33 cellular contexts compared by ENCODE assay signal in the genomic region with DNA sequence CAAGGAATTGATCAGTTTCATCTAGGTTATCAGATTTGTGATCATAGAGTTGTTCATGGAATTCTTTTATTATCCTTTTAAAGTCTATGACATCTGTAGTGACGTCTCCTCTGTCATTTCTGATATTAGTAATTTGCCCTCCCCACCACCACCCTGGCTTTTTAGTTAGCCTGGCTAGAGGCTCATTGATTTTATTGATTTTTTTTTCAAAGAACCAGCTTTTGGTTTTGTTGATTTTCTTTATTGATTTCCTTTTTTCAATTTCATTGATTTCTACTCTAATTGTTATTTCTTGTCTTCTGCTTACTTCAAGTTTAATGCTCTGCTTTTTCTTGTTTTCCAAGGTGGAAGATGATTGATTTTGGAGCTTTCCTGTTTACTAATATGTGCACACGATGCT. TPM values are rescaled to one million over a fixed set of nuclear protein-coding genes. Genes with fewer than 3 reads are reported as not detected.
DNase-seq lines count a peak whose midpoint lies in the region; ATAC-seq, FAIRE-seq and TF ChIP-seq lines count a peak whose summit lies in the region.
"Had no signal": no experiment of that assay in that cellular context is flagged by ENCODE, and none has a peak within 500 bp of the region (broad histone marks: within the 10 kb centered on the region; RNA-seq: fewer than 3 reads in every experiment).

No MANE protein-coding gene starts in this region.

- CTCF ChIA-PET in HepG2 (lab: Yijun Ruan, JAX; ENCODE audit: low intra/inter-chr PET ratio, low total read pairs): no interaction called here
- CTCF ChIA-PET in CD8-positive, alpha-beta T cell (lab: Charles Lee): no interaction called here

- TF ChIP-seq CTCF in HepG2 (CRISPR knock-in tag; IDR thresholded peaks at IDR 0.05) (no peak), right lobe of liver (IDR thresholded peaks at IDR 0.05) (no peak)
- TF ChIP-seq CTCF in CD8-positive, alpha-beta T cell (IDR thresholded peaks at IDR 0.05): no peak

- H3K9me3 ChIP-seq in HepG2 (ENCODE audit: low read length): peaks cover 22% of the 10 kb centered on the region
- H3K9me3 ChIP-seq in right lobe of liver: peaks cover 0 to 3% (median 0%) of the 10 kb centered on the region in 4 donors
- peaks cover 3% of the 10 kb centered on the region for H3K9me3 ChIP-seq in CD8-positive, alpha-beta T cell (ENCODE audit: low read length)

- no peak overlapping the region for H3K4me2 ChIP-seq in HepG2 (ENCODE audit: low read depth, low read length)
- H3K4me2 ChIP-seq: A549; BLaER1; BLaER1 treated with 17β-estradiol and CSF1 and Interleukin-3, amounts not matched to agents 10 nM and 100 nM had no signal

- WGBS in HepG2 (ENCODE audit: low lambda C conversion rate): 45% methylated on average over 2 of the region's 2 CpGs
- 38% methylated on average over 2 of the region's 2 CpGs for WGBS in right lobe of liver (ENCODE audit: insufficient coverage, low coverage, low lambda C conversion rate, missing lambda C conversion rate)

- H3K4me1 ChIP-seq in HepG2 (ENCODE audit: insufficient read depth, low read length) (peaks cover 7% of the 10 kb centered on the region), right lobe of liver (peaks cover 0 to 1% (median 0%) of the 10 kb centered on the region in 4 donors)
- no peaks in the 10 kb centered on the region for H3K4me1 ChIP-seq in CD8-positive, alpha-beta T cell (ENCODE audit: insufficient read depth, low read length)
- H3K4me1 ChIP-seq: A549; BE2C; BLaER1; BLaER1 treated with 17β-estradiol and CSF1 and Interleukin-3, amounts not matched to agents 10 nM and 100 nM; Caco-2 had no signal

- peaks cover 60% of the 10 kb centered on the region for H3K36me3 Mint-ChIP-seq in CD8-positive, alpha-beta T cell
- H3K36me3 Mint-ChIP-seq in activated T-helper 17 cell treated with anti-CD3 and anti-CD28 coated beads, Interleukin-2, amount 50 U/mL, for 72 hours (ENCODE audit: low read depth): peaks cover 80% of the 10 kb centered on the region

- no peak for TF ChIP-seq RAD21 in HepG2 (CRISPR knock-in tag; IDR thresholded peaks at IDR 0.05)

- no peak overlapping the region for H3K27ac ChIP-seq in HepG2 (ENCODE audit: extremely low read length, insufficient read depth, low read length)
- H3K27ac ChIP-seq in right lobe of liver: no peak overlapping the region
- no peak overlapping the region for H3K27ac ChIP-seq in CD8-positive, alpha-beta T cell (ENCODE audit: low read depth, low read length)
- H3K27ac ChIP-seq: 22Rv1; A549; BLaER1; BLaER1 treated with 17β-estradiol and CSF1 and Interleukin-3, amounts not matched to agents 10 nM and 100 nM; C4-2B had no signal

- H3K36me3 ChIP-seq in HepG2 (replicated peaks in 1 of 2; ENCODE audit: control insufficient read depth in 1 of 2, insufficient read depth in 2 of 2, low read length in 2 of 2): no peaks in the 10 kb centered on the region; a peak in 1 of 5 replicates
- H3K36me3 ChIP-seq in right lobe of liver: no peaks in the 10 kb centered on the region
- no peaks in the 10 kb centered on the region for H3K36me3 ChIP-seq in CD8-positive, alpha-beta T cell (ENCODE audit: insufficient read depth, low read length)
- H3K36me3 ChIP-seq: BE2C had no signal

- peaks cover 33% of the 10 kb centered on the region for H3K4me1 Mint-ChIP-seq in CD8-positive, alpha-beta T cell (ENCODE audit: low read depth)
- peaks cover 8% of the 10 kb centered on the region for H3K4me1 Mint-ChIP-seq in activated T-helper 17 cell treated with anti-CD3 and anti-CD28 coated beads, Interleukin-2, amount 50 U/mL, for 72 hours
- H3K4me1 Mint-ChIP-seq: B cell, CD14-positive monocyte had no signal

- in situ Hi-C loops in HepG2 (cut with HindIII; ENCODE audit: extremely low pct_ligation_motif_present, low pct_unique_long_range_greater_than_20kb): no loop called here

- intact Hi-C loops in HepG2 (cut with micrococcal nuclease; ENCODE audit: unreplicated experiment) (no loop called here), right lobe of liver (cut with DNase I) (no loop called here)
- intact Hi-C loops in CD8-positive, alpha-beta T cell (cut with DNase I, micrococcal nuclease): no loop called here

- no peaks in the 10 kb centered on the region for H3K27me3 Mint-ChIP-seq in CD8-positive, alpha-beta T cell (ENCODE audit: low read depth)
- no peaks in the 10 kb centered on the region for H3K27me3 Mint-ChIP-seq in activated T-helper 17 cell treated with anti-CD3 and anti-CD28 coated beads, Interleukin-2, amount 50 U/mL, for 72 hours
- H3K27me3 Mint-ChIP-seq: B cell; CD4-positive, alpha-beta memory T cell; CD4-positive, alpha-beta T cell; CD4-positive, CD25-positive, alpha-beta regulatory T cell; CD8-positive, alpha-beta memory T cell had no signal

- no peak overlapping the region for H3K4me3 ChIP-seq in HepG2 (replicated peaks in 1 of 3; ENCODE audit: insufficient read depth in 1 of 3, low read depth in 2 of 3, low read length in 3 of 3)
- H3K4me3 ChIP-seq in right lobe of liver: no peak overlapping the region
- H3K4me3 ChIP-seq in CD8-positive, alpha-beta T cell (ENCODE audit: low read depth, low read length): no peak overlapping the region
- H3K4me3 ChIP-seq: A549; BLaER1; BLaER1 treated with 17β-estradiol and CSF1 and Interleukin-3, amounts not matched to agents 10 nM and 100 nM had no signal

- POLR2A ChIA-PET in HepG2 (lab: Yijun Ruan, JAX): no interaction called here
- POLR2A ChIA-PET in CD8-positive, alpha-beta T cell (lab: Charles Lee): interaction anchor here (1.1 kb wide), 1 partner anchor 11 kb away, joined by 3 read pairs; no protein-coding TSS in a partner anchor

- no peaks in the 10 kb centered on the region for H3K79me2 ChIP-seq in HepG2 (ENCODE audit: insufficient read depth, low read length)

- FAIRE-seq in HepG2 (lab: Jason Lieb, UNC): no peak
- FAIRE-seq: A204.1, A549 had no signal

- TF ChIP-seq EP300 in HepG2 (IDR thresholded peaks at IDR 0.05; ENCODE audit: low read depth in 2 of 2, low read length in 2 of 2) (no peak), HepG2 (CRISPR knock-in tag; IDR thresholded peaks at IDR 0.05; ENCODE audit: borderline replicate concordance) (no peak)

- DNase-seq in HepG2 (ENCODE audit: low spot score) (no peak), right lobe of liver (no peak)
- DNase-seq in CD8-positive, alpha-beta T cell: no peak
- no peak for DNase-seq in effector CD4-positive, alpha-beta T cell
- DNase-seq: 8988T; ACHN; AML-193; BE2C; C1 segment of cervical spinal cord; Caco-2; Calu3; CD4-positive, alpha-beta memory T cell; CD4-positive, alpha-beta T cell; CD4-positive, CD25-positive, alpha-beta regulatory T cell; CD8-positive, alpha-beta memory T cell; COR-L47; DMS 273 treated with DMSO at 0.1 percent for 48 hours; DMS153; DMS53; DMS79; DMS79 treated with DMSO at 0.1 percent for 48 hours; DND-41; EL had no signal

- H4K20me1 ChIP-seq in HepG2 (ENCODE audit: insufficient read depth, low read length): no peaks in the 10 kb centered on the region

- TF ChIP-seq POLR2A in HepG2 (IDR thresholded peaks at IDR 0.05; ENCODE audit: insufficient read depth in 1 of 2, low read depth in 2 of 2, low read length in 2 of 2) (no peak), right lobe of liver (IDR thresholded peaks at IDR 0.05) (no peak)

- H3K27ac Mint-ChIP-seq in CD8-positive, alpha-beta T cell: peak overlapping the region; percentile 29
- H3K27ac Mint-ChIP-seq in activated T-helper 17 cell treated with anti-CD3 and anti-CD28 coated beads, Interleukin-2, amount 50 U/mL, for 72 hours: peak overlapping the region; percentile 41
- H3K27ac Mint-ChIP-seq: B cell; CD4-positive, alpha-beta T cell; CD4-positive, CD25-positive, alpha-beta regulatory T cell; CD8-positive, alpha-beta memory T cell had no signal

- H3K9ac ChIP-seq in HepG2 (ENCODE audit: insufficient read depth, low read depth, low read length): no peak overlapping the region
- H3K9ac ChIP-seq: BLaER1; BLaER1 treated with 17β-estradiol and CSF1 and Interleukin-3, amounts not matched to agents 10 nM and 100 nM had no signal

- BruUV-seq in HepG2 (replicated peaks; lab: Mats Ljungman, UMichigan): no TSS peak

- ATAC-seq in HepG2 (no peak), right lobe of liver (no peak), GM21737 (IDR thresholded peaks at IDR 0.05; ENCODE audit: unreplicated experiment) (no peak)
- no peak for ATAC-seq in CD8-positive, alpha-beta T cell
- no peak for ATAC-seq in activated T-helper 17 cell treated with anti-CD3 and anti-CD28 coated beads, Interleukin-2, amount 50 U/mL, for 72 hours (replicated peaks)
- ATAC-seq: A549 had no signal

- H3K27me3 ChIP-seq in HepG2 (ENCODE audit: control insufficient read depth in 1 of 2, insufficient read depth in 2 of 2, low read length in 2 of 2): no peaks in the 10 kb centered on the region
- H3K27me3 ChIP-seq in right lobe of liver: no peaks in the 10 kb centered on the region
- no peaks in the 10 kb centered on the region for H3K27me3 ChIP-seq in CD8-positive, alpha-beta T cell (ENCODE audit: insufficient read depth, low read length)
- H3K27me3 ChIP-seq: BE2C; BLaER1; BLaER1 treated with 17β-estradiol and CSF1 and Interleukin-3, amounts not matched to agents 10 nM and 100 nM had no signal

- no peak overlapping the region for H3K4me3 Mint-ChIP-seq in CD8-positive, alpha-beta T cell
- no peak overlapping the region for H3K4me3 Mint-ChIP-seq in activated T-helper 17 cell treated with anti-CD3 and anti-CD28 coated beads, Interleukin-2, amount 50 U/mL, for 72 hours
- H3K4me3 Mint-ChIP-seq: B cell; CD14-positive monocyte; CD4-positive, alpha-beta memory T cell; CD4-positive, alpha-beta T cell; CD4-positive, CD25-positive, alpha-beta regulatory T cell; CD8-positive, alpha-beta memory T cell had no signal

- peaks cover 8% of the 10 kb centered on the region for H3K9me3 Mint-ChIP-seq in CD8-positive, alpha-beta T cell
- H3K9me3 Mint-ChIP-seq in activated T-helper 17 cell treated with anti-CD3 and anti-CD28 coated beads, Interleukin-2, amount 50 U/mL, for 72 hours: no peaks in the 10 kb centered on the region
- H3K9me3 Mint-ChIP-seq: CD4-positive, alpha-beta T cell had no signal

- no peak overlapping the region for H2AFZ ChIP-seq in HepG2 (ENCODE audit: low read length)

RNA-seq across cellular contexts. Expression of a gene that starts 23.3 kb away (rescaled TPM):
- 0.18 and 0.31 TPM in 2 replicates for total RNA-seq in HepG2 (2016; rRNA removed; fragmentation: Illumina TruSeq; extraction: Trizol)
- total RNA-seq in HepG2 (2016; cell fraction: cytosol; rRNA removed; fragmentation: Illumina TruSeq; extraction: Trizol; ENCODE audit: low read depth): 0.30 and 0.44 TPM in 2 replicates
- total RNA-seq in HepG2 (2016; cell fraction: insoluble cytoplasmic fraction; rRNA removed; fragmentation: Illumina TruSeq; extraction: Trizol): 0.17 and 0.22 TPM in 2 replicates
- 0.19 and 0.24 TPM in 2 replicates for total RNA-seq in HepG2 (2016; cell fraction: membrane; rRNA removed; fragmentation: Illumina TruSeq; extraction: Trizol)
- 0.44 and 0.71 TPM in 2 replicates for total RNA-seq in HepG2 (2016; cell fraction: nucleus; rRNA removed; fragmentation: Illumina TruSeq; extraction: Trizol)
- polyA plus RNA-seq in HepG2 (2011; rRNA removed): 1.3 and 1.4 TPM in 2 replicates
- 0.81 and 1.0 TPM in 2 replicates for polyA plus RNA-seq in HepG2 (2011; cell fraction: cytosol; rRNA removed)
- 2.5 and 2.7 TPM in 2 replicates for polyA plus RNA-seq in HepG2 (2011; cell fraction: nucleus; rRNA removed)
- 0.99 and 1.1 TPM in 2 replicates for polyA plus RNA-seq in HepG2 (2012)
- 0.06 and 0.09 TPM in 2 replicates for polyA plus RNA-seq in HepG2 (2016; cell fraction: cytosol; fragmentation: Illumina TruSeq; extraction: Trizol; ENCODE audit: low read depth)
- 0.24 and 0.43 TPM in 2 replicates for polyA plus RNA-seq in HepG2 (2016; cell fraction: insoluble cytoplasmic fraction; fragmentation: Illumina TruSeq; extraction: Trizol; ENCODE audit: low read depth)
- polyA plus RNA-seq in HepG2 (2016; cell fraction: membrane; fragmentation: Illumina TruSeq; extraction: Trizol; ENCODE audit: low read depth): 0.18 and 0.35 TPM in 2 replicates
- polyA plus RNA-seq in HepG2 (2016; cell fraction: nucleus; fragmentation: Illumina TruSeq; extraction: Trizol; ENCODE audit: insufficient read depth, low read depth): 1.3 TPM in 2 replicates
- polyA minus RNA-seq in HepG2 (2011; rRNA and poly(A)+ RNA removed; ENCODE audit: low replicate concordance): 0.51 and 0.80 TPM in 2 replicates
- polyA minus RNA-seq in HepG2 (2011; cell fraction: cytosol; rRNA and poly(A)+ RNA removed): not detected in 2 replicates
- 0.90 and 1.5 TPM in 2 replicates for polyA minus RNA-seq in HepG2 (2011; cell fraction: nucleus; rRNA and poly(A)+ RNA removed)
- under 1 TPM; 0.43 to 0.68 (median 0.56) TPM for total RNA-seq in right lobe of liver
- total RNA-seq in CD8-positive, alpha-beta T cell: under 1 TPM; 0.69 to 0.76 TPM
- 1 to 10 TPM; 1.8 to 6.1 TPM for total RNA-seq in activated T-helper 17 cell treated with anti-CD3 and anti-CD28 coated beads, Interleukin-2, amount 50 U/mL, for 72 hours

RNA-seq across cellular contexts. Expression of a gene that starts 31.6 kb away (rescaled TPM):
- total RNA-seq in HepG2 (2016; rRNA removed; fragmentation: Illumina TruSeq; extraction: Trizol): 28.8 and 31.4 TPM in 2 replicates
- 3.0 and 4.6 TPM in 2 replicates for total RNA-seq in HepG2 (2016; cell fraction: cytosol; rRNA removed; fragmentation: Illumina TruSeq; extraction: Trizol; ENCODE audit: low read depth)
- 27.1 and 28.3 TPM in 2 replicates for total RNA-seq in HepG2 (2016; cell fraction: insoluble cytoplasmic fraction; rRNA removed; fragmentation: Illumina TruSeq; extraction: Trizol)
- total RNA-seq in HepG2 (2016; cell fraction: membrane; rRNA removed; fragmentation: Illumina TruSeq; extraction: Trizol): 5.9 and 6.3 TPM in 2 replicates
- total RNA-seq in HepG2 (2016; cell fraction: nucleus; rRNA removed; fragmentation: Illumina TruSeq; extraction: Trizol): 26.1 and 28.1 TPM in 2 replicates
- 8.5 and 10.0 TPM in 2 replicates for polyA plus RNA-seq in HepG2 (2011; rRNA removed)
- 4.8 and 7.4 TPM in 2 replicates for polyA plus RNA-seq in HepG2 (2011; cell fraction: cytosol; rRNA removed)
- 7.8 and 7.9 TPM in 2 replicates for polyA plus RNA-seq in HepG2 (2011; cell fraction: nucleus; rRNA removed)
- 2.2 and 3.3 TPM in 2 replicates for polyA plus RNA-seq in HepG2 (2012)
- 0.65 and 0.66 TPM in 2 replicates for polyA plus RNA-seq in HepG2 (2016; cell fraction: cytosol; fragmentation: Illumina TruSeq; extraction: Trizol; ENCODE audit: low read depth)
- polyA plus RNA-seq in HepG2 (2016; cell fraction: insoluble cytoplasmic fraction; fragmentation: Illumina TruSeq; extraction: Trizol; ENCODE audit: low read depth): 8.3 and 9.0 TPM in 2 replicates
- polyA plus RNA-seq in HepG2 (2016; cell fraction: membrane; fragmentation: Illumina TruSeq; extraction: Trizol; ENCODE audit: low read depth): 1.0 and 1.9 TPM in 2 replicates
- 17.0 and 18.1 TPM in 2 replicates for polyA plus RNA-seq in HepG2 (2016; cell fraction: nucleus; fragmentation: Illumina TruSeq; extraction: Trizol; ENCODE audit: insufficient read depth, low read depth)
- polyA minus RNA-seq in HepG2 (2011; rRNA and poly(A)+ RNA removed; ENCODE audit: low replicate concordance): 33.6 and 104 TPM in 2 replicates
- 23.4 and 30.6 TPM in 2 replicates for polyA minus RNA-seq in HepG2 (2011; cell fraction: cytosol; rRNA and poly(A)+ RNA removed)
- polyA minus RNA-seq in HepG2 (2011; cell fraction: nucleus; rRNA and poly(A)+ RNA removed): 17.0 and 19.1 TPM in 2 replicates
- 10 to 100 TPM; 26.5 to 35.4 (median 29.8) TPM for total RNA-seq in right lobe of liver
- total RNA-seq in CD8-positive, alpha-beta T cell: 10 to 100 TPM; 61.2 to 62.3 TPM
- 10 to 100 TPM; 45.1 to 47.5 TPM for total RNA-seq in activated T-helper 17 cell treated with anti-CD3 and anti-CD28 coated beads, Interleukin-2, amount 50 U/mL, for 72 hours
